ENCODE assay signal across 9 cellular contexts in genomic region chr1:107935396-107936064, GRCh38. TPM values are rescaled to one million over a fixed set of nuclear protein-coding genes. Genes with fewer than 3 reads are reported as not detected.
DNase-seq lines count a peak whose midpoint lies in the region; ATAC-seq, FAIRE-seq and TF ChIP-seq lines count a peak whose summit lies in the region.
"Had no signal": no experiment of that assay in that cellular context is flagged by ENCODE, and none has a peak within 500 bp of the region (broad histone marks: within the 10 kb centered on the region; RNA-seq: fewer than 3 reads in every experiment).

No MANE protein-coding gene starts in this region.

- H3K14ac ChIP-seq in mesenchymal stem cell (ENCODE audit: low read length in 2 of 2) = peak overlapping the region in 1 of 2 experiments; percentile 55

- H4K8ac ChIP-seq in mesenchymal stem cell (ENCODE audit: low read length) = no peak overlapping the region

- TF ChIP-seq CTCF in Peyer's patch (IDR thresholded peaks at IDR 0.05) = no peak

- H3K4me1 ChIP-seq in Peyer's patch (peaks cover 0 to 13% (median 3%) of the 10 kb centered on the region in 4 donors), mesenchymal stem cell (ENCODE audit: control insufficient read depth, insufficient read depth, low read depth, low read length) (peaks cover 2% of the 10 kb centered on the region)

- no peaks in the 10 kb centered on the region for H3K79me1 ChIP-seq in mesenchymal stem cell (replicated peaks; ENCODE audit: low read length, poor library complexity, severe bottlenecking)

- no peak overlapping the region for H2BK15ac ChIP-seq in mesenchymal stem cell (ENCODE audit: low read depth, poor library complexity, severe bottlenecking)

- H3K36me3 ChIP-seq in Peyer's patch (no peaks in the 10 kb centered on the region), mesenchymal stem cell (ENCODE audit: control insufficient read depth in 1 of 2, insufficient read depth in 2 of 2, low read depth in 1 of 2, low read length in 2 of 2) (no peaks in the 10 kb centered on the region)

- no peaks in the 10 kb centered on the region for H3K27me3 ChIP-seq in Peyer's patch
- H3K27me3 ChIP-seq in mesenchymal stem cell (ENCODE audit: control insufficient read depth in 1 of 2, insufficient read depth in 1 of 2, low read length in 2 of 2) = peaks cover 0 to 4% of the 10 kb centered on the region in 2 experiments

- H3K23ac ChIP-seq in mesenchymal stem cell (ENCODE audit: low read length in 2 of 2) = no peak overlapping the region

- no peak for TF ChIP-seq POLR2A in Peyer's patch (IDR thresholded peaks at IDR 0.05)

- no peak overlapping the region for H2BK5ac ChIP-seq in mesenchymal stem cell (ENCODE audit: low read depth, low read length, poor library complexity, severe bottlenecking)

- no peaks in the 10 kb centered on the region for H3K9me3 ChIP-seq in Peyer's patch
- H3K9me3 ChIP-seq in mesenchymal stem cell (ENCODE audit: control insufficient read depth, low read length) = no peaks in the 10 kb centered on the region

- FAIRE-seq in RCC 7860 (lab: Jason Lieb, UNC) = no peak

- H3K9ac ChIP-seq in mesenchymal stem cell (ENCODE audit: low read length) = peak overlapping the region; percentile 7

- DNase-seq in Peyer's patch (peak in 2 of 3 donors; percentile 50 to 58), mesenchymal stem cell (no peak), NCI-H2107 treated with DMSO at 0.1 percent for 48 hours (lab: John Stamatoyannopoulos, UW; ENCODE audit: unreplicated experiment) (no peak), RCC 7860 (ENCODE audit: low spot score) (no peak), NAMALWA (ENCODE audit: low spot score) (no peak), posterior cingulate gyrus (no peak)

- peak overlapping the region in 1 of 2 experiments; percentile 48 for H3K18ac ChIP-seq in mesenchymal stem cell (ENCODE audit: low read depth in 1 of 2, low read length in 2 of 2)

- peak overlapping the region in 1 of 2 experiments; percentile 83 for H2BK12ac ChIP-seq in mesenchymal stem cell (ENCODE audit: low read length in 2 of 2)

- peak; percentile 86 for ATAC-seq in GM19035 (IDR thresholded peaks at IDR 0.05; ENCODE audit: unreplicated experiment)
- ATAC-seq in HG02870 (IDR thresholded peaks at IDR 0.05; ENCODE audit: unreplicated experiment) = peak; percentile 86

- H4K91ac ChIP-seq in mesenchymal stem cell (ENCODE audit: low read length) = no peak overlapping the region

- peak overlapping the region in 1 of 4 donors; percentile 22 for H3K27ac ChIP-seq in Peyer's patch
- H3K27ac ChIP-seq in mesenchymal stem cell (ENCODE audit: low read length, poor library complexity, severe bottlenecking) = no peak overlapping the region
- H3K27ac ChIP-seq: SK-N-MC had no signal

- H3K4me2 ChIP-seq in mesenchymal stem cell (ENCODE audit: low read length, poor library complexity, severe bottlenecking) = no peak overlapping the region

- no peak overlapping the region for H2BK120ac ChIP-seq in mesenchymal stem cell (ENCODE audit: low read depth, low read length)

- no peak overlapping the region for H2AFZ ChIP-seq in mesenchymal stem cell (ENCODE audit: low read depth, low read length)

- H3K4me3 ChIP-seq in Peyer's patch = no peak overlapping the region
- H3K4me3 ChIP-seq in mesenchymal stem cell (ENCODE audit: insufficient read depth in 1 of 2, low read depth in 1 of 2, low read length in 2 of 2) = peak overlapping the region in 1 of 2 experiments; percentile 14
- H3K4me3 ChIP-seq: SK-N-MC had no signal

- intact Hi-C loops in posterior cingulate gyrus (cut with DNase I) = no loop called here

- H3K4ac ChIP-seq in mesenchymal stem cell (ENCODE audit: low read depth in 1 of 2, low read length in 2 of 2) = peak overlapping the region in 1 of 2 experiments; percentile 37

- no peak overlapping the region for H2AK5ac ChIP-seq in mesenchymal stem cell (ENCODE audit: low read length, severe bottlenecking)

- 52% methylated on average over 3 of the region's 4 CpGs for WGBS in mesenchymal stem cell

RNA-seq across cellular contexts. Expression of gene VAV3, which starts 29.4 kb away (rescaled TPM):
- total RNA-seq in Peyer's patch = 10 to 100 TPM; 32.1 to 60.9 (median 41.5) TPM
- polyA plus RNA-seq in mesenchymal stem cell (2013, experiment 1 of 2) = not detected
- 0.07 TPM for polyA plus RNA-seq in mesenchymal stem cell (2013, experiment 2 of 2)

Comparison
In these comparisons a context has a peak if more than half of its experiments do, and no peak if none do; other contexts are left out.
1. DNase-seq: peak in Peyer's patch (2 of 3); none in mesenchymal stem cell (single experiment), NCI-H2107 treated with DMSO at 0.1 percent for 48 hours (single experiment), RCC 7860 (single experiment), NAMALWA (single experiment) and posterior cingulate gyrus (0 of 10).